In genomic region chr2:201263774-201264173, GRCh38 we compare ENCODE assay signal across 16 cellular contexts. TPM values are rescaled to one million over a fixed set of nuclear protein-coding genes. Genes with fewer than 3 reads are reported as not detected.
DNase-seq lines count a peak whose midpoint lies in the region; ATAC-seq and TF ChIP-seq lines count a peak whose summit lies in the region.
"Had no signal": no experiment of that assay in that cellular context is flagged by ENCODE, and none has a peak within 500 bp of the region (broad histone marks: within the 10 kb centered on the region; RNA-seq: fewer than 3 reads in every experiment).

No MANE protein-coding gene starts in this region.

- intact Hi-C loops in posterior cingulate gyrus (cut with DNase I), result no loop called here
- intact Hi-C loops in mucosa of descending colon (cut with DNase I, micrococcal nuclease), result no loop called here

- H3K4me1 Mint-ChIP-seq in activated naive CD4-positive, alpha-beta T cell treated with anti-CD3 and anti-CD28 coated beads, Interleukin-2, amount 10 ng/mL, durations not matched to agents 7 days and 5 days, result peaks cover 76% of the 10 kb centered on the region
- H3K4me1 Mint-ChIP-seq in activated naive CD8-positive, alpha-beta T cell (ENCODE audit: low read depth), result peaks cover 82% of the 10 kb centered on the region
- H3K4me1 Mint-ChIP-seq in endothelial cell (ENCODE audit: unreplicated experiment), result peaks cover 38% of the 10 kb centered on the region

- peaks cover 95% of the 10 kb centered on the region for H3K79me2 ChIP-seq in Loucy (ENCODE audit: insufficient read depth, low read length)

- H3K4me1 ChIP-seq in Loucy (ENCODE audit: insufficient read depth, low read length, poor library complexity, severe bottlenecking) (peaks cover 71% of the 10 kb centered on the region), thymus (ENCODE audit: control insufficient read depth, insufficient read depth, low read length) (peaks cover 22% of the 10 kb centered on the region), mucosa of descending colon (ENCODE audit: low read depth) (peaks cover 13% of the 10 kb centered on the region)

- H4K20me1 ChIP-seq in Loucy (ENCODE audit: insufficient read depth, low read length, poor library complexity, severe bottlenecking), result peaks cover 66% of the 10 kb centered on the region

- H3K27ac ChIP-seq in thymus (ENCODE audit: low read depth), result no peak overlapping the region
- H3K27ac ChIP-seq: foreskin keratinocyte had no signal

- no peaks in the 10 kb centered on the region for H3K9me3 Mint-ChIP-seq in activated naive CD4-positive, alpha-beta T cell treated with anti-CD3 and anti-CD28 coated beads, Interleukin-2, amount 10 ng/mL, durations not matched to agents 7 days and 5 days
- no peaks in the 10 kb centered on the region for H3K9me3 Mint-ChIP-seq in activated naive CD8-positive, alpha-beta T cell (ENCODE audit: low read depth)
- H3K9me3 Mint-ChIP-seq in endothelial cell (ENCODE audit: unreplicated experiment), result no peaks in the 10 kb centered on the region

- no peaks in the 10 kb centered on the region for H3K27me3 Mint-ChIP-seq in activated naive CD4-positive, alpha-beta T cell treated with anti-CD3 and anti-CD28 coated beads, Interleukin-2, amount 10 ng/mL, durations not matched to agents 7 days and 5 days
- no peaks in the 10 kb centered on the region for H3K27me3 Mint-ChIP-seq in activated naive CD8-positive, alpha-beta T cell
- peaks cover 1% of the 10 kb centered on the region for H3K27me3 Mint-ChIP-seq in endothelial cell (ENCODE audit: unreplicated experiment)

- TF ChIP-seq CTCF in Loucy (conservative IDR thresholded peaks at IDR 0.05; ENCODE audit: low read length) (no peak), endothelial cell (IDR thresholded peaks at IDR 0.05; ENCODE audit: unreplicated experiment) (no peak), mucosa of descending colon (IDR thresholded peaks at IDR 0.05) (no peak)

- peaks cover 27% of the 10 kb centered on the region; the same call in 1 of the 2 replicates for H3K36me3 ChIP-seq in Loucy (ENCODE audit: insufficient read depth, low read length)
- peaks cover 18% of the 10 kb centered on the region for H3K36me3 ChIP-seq in thymus (ENCODE audit: control insufficient read depth, insufficient read depth)
- H3K36me3 ChIP-seq in mucosa of descending colon (ENCODE audit: low read depth), result no peaks in the 10 kb centered on the region

- peak overlapping the region; percentile 82 for H3K4me3 Mint-ChIP-seq in activated naive CD4-positive, alpha-beta T cell treated with anti-CD3 and anti-CD28 coated beads, Interleukin-2, amount 10 ng/mL, durations not matched to agents 7 days and 5 days
- peak overlapping the region; percentile 86 for H3K4me3 Mint-ChIP-seq in activated naive CD8-positive, alpha-beta T cell
- no peak overlapping the region for H3K4me3 Mint-ChIP-seq in endothelial cell (ENCODE audit: unreplicated experiment)

- no peaks in the 10 kb centered on the region for H3K9me2 ChIP-seq in Loucy (replicated peaks; ENCODE audit: low read depth, low read length)
- H3K9me2 ChIP-seq: SK-N-SH had no signal

- H3K27me3 ChIP-seq in Loucy (ENCODE audit: insufficient read depth, low read length, poor library complexity, severe bottlenecking) (no peaks in the 10 kb centered on the region), thymus (ENCODE audit: control insufficient read depth, insufficient read depth) (no peaks in the 10 kb centered on the region)
- H3K27me3 ChIP-seq: foreskin keratinocyte had no signal

- WGBS in thymus, result 41% methylated on average over 2 of the region's 2 CpGs

- peaks cover 52% of the 10 kb centered on the region for H3K36me3 Mint-ChIP-seq in activated naive CD4-positive, alpha-beta T cell treated with anti-CD3 and anti-CD28 coated beads, Interleukin-2, amount 10 ng/mL, durations not matched to agents 7 days and 5 days
- peaks cover 14% of the 10 kb centered on the region for H3K36me3 Mint-ChIP-seq in activated naive CD8-positive, alpha-beta T cell
- H3K36me3 Mint-ChIP-seq in endothelial cell (ENCODE audit: low read depth, unreplicated experiment), result peaks cover 1% of the 10 kb centered on the region

- DNase-seq in activated naive CD4-positive, alpha-beta T cell treated with anti-CD3 and anti-CD28 coated beads, Interleukin-2, amount 10 ng/mL, durations not matched to agents 7 days and 5 days, result peak; percentile 36
- no peak for DNase-seq in activated naive CD4-positive, alpha-beta T cell treated with Interleukin-2 at 50 U/mL for 16 hours
- DNase-seq in endothelial cell (ENCODE audit: low spot score) (no peak), posterior cingulate gyrus (no peak), mucosa of descending colon (no peak)
- DNase-seq: central memory CD4-positive, alpha-beta T cell; DMS79; foreskin keratinocyte; NCI-H1417 treated with DMSO at 0.1 percent for 48 hours; nucleus accumbens; PC-3; SK-N-SH had no signal

- ATAC-seq in mucosa of descending colon, result no peak
- ATAC-seq: foreskin keratinocyte, HepG2, PC-3 had no signal

- H3K9me3 ChIP-seq in Loucy (ENCODE audit: insufficient read depth, low read depth, low read length), result no peaks in the 10 kb centered on the region
- H3K9me3 ChIP-seq in thymus (ENCODE audit: control insufficient read depth), result no peaks in the 10 kb centered on the region
- no peaks in the 10 kb centered on the region for H3K9me3 ChIP-seq in mucosa of descending colon
- H3K9me3 ChIP-seq: SK-N-SH had no signal

- peak overlapping the region; percentile 24 for H3K9ac ChIP-seq in Loucy (ENCODE audit: low read depth, low read length, poor library complexity, severe bottlenecking)
- H3K9ac ChIP-seq: SK-N-SH had no signal

- peak overlapping the region; percentile 91 for H3K27ac Mint-ChIP-seq in activated naive CD4-positive, alpha-beta T cell treated with anti-CD3 and anti-CD28 coated beads, Interleukin-2, amount 10 ng/mL, durations not matched to agents 7 days and 5 days
- H3K27ac Mint-ChIP-seq in activated naive CD8-positive, alpha-beta T cell, result peak overlapping the region; percentile 81
- no peak overlapping the region for H3K27ac Mint-ChIP-seq in endothelial cell (ENCODE audit: unreplicated experiment)

- peak overlapping the region; percentile 76 for H3K4me2 ChIP-seq in Loucy (ENCODE audit: low read depth, low read length, poor library complexity, severe bottlenecking)
- H3K4me2 ChIP-seq: SK-N-SH had no signal

- H3K4me3 ChIP-seq in Loucy (ENCODE audit: low read length, poor library complexity, severe bottlenecking) (peak overlapping the region; percentile 80), thymus (ENCODE audit: low read length) (peak overlapping the region; percentile 2), mucosa of descending colon (no peak overlapping the region)

- no peak overlapping the region for H2AFZ ChIP-seq in Loucy (ENCODE audit: low read length)

- CTCF ChIA-PET in activated naive CD4-positive, alpha-beta T cell treated with anti-CD3 and anti-CD28 coated beads, Interleukin-2, amount 10 ng/mL, durations not matched to agents 7 days and 5 days (lab: Charles Lee), result interaction anchor here (0.8 to 7.5 kb wide), 5 partner anchors 9 to 100 kb away, joined by 3 to 57 read pairs (median 4); no protein-coding TSS in a partner anchor

- peaks cover 8% of the 10 kb centered on the region for H3F3A ChIP-seq in Loucy (ENCODE audit: low read depth)

RNA-seq across cellular contexts. Expression of gene CASP8, which starts 3.4 kb away (rescaled TPM):
- 41.1 TPM for polyA plus RNA-seq in thymus
- total RNA-seq in endothelial cell (ENCODE audit: unreplicated experiment), result 14.9 TPM
- 10 to 100 TPM; 38.4 to 49.8 (median 48.9) TPM for total RNA-seq in mucosa of descending colon
